20 cellular contexts compared by ENCODE assay signal in the genomic region with DNA sequence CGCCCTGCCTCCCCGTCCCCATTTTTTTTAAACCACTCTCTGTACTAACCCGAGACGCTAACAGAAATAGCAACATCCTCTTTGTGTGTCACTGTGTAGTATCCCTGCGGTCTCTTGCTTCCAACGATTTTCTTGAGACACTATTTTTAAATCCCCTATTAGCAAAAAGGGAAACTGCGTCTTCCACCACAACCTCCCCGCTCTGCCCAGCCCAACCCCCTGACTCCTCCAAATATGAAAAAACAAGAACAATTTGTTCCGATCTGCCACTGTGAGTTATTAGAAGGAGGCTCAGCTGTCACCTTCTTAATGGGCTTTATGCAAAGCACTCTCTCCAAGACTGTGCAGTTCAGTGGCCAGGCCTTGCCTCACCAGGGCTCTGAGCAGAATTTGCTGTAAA.
A peak's percentile ranks its signal among the peaks of the same experiment; 100 is the strongest.
DNase-seq lines count a peak whose midpoint lies in the region; ATAC-seq, FAIRE-seq and TF ChIP-seq lines count a peak whose summit lies in the region.
"Had no signal": no experiment of that assay in that cellular context is flagged by ENCODE, and none has a peak within 500 bp of the region (broad histone marks: within the 10 kb centered on the region; RNA-seq: fewer than 3 reads in every experiment).

No MANE protein-coding gene starts in this region.

- no peak overlapping the region for H3K4ac ChIP-seq in neuronal stem cell (ENCODE audit: low read length)

- no peak overlapping the region for H2BK15ac ChIP-seq in neuronal stem cell (ENCODE audit: low read length)

- 88% methylated on average over 9 of the region's 9 CpGs for WGBS in HepG2 (ENCODE audit: low lambda C conversion rate)
- no CpG with 5 or more reads among the region's 9 CpGs for WGBS in neuronal stem cell (ENCODE audit: extremely low coverage in 2 of 2, insufficient read length in 2 of 2, insufficient replicate concordance in 1 of 2), 2 donors
- 70 to 78% methylated on average over 9 of the region's 9 CpGs for WGBS in lower leg skin, 2 donors

- no peak for DNase-seq in Right ventricle myocardium inferior (ENCODE audit: missing footprints)
- no peak for DNase-seq in cardiac septum (ENCODE audit: low spot score)
- DNase-seq in SIG-M5 (lab: John Stamatoyannopoulos, UW), result peak; percentile 84
- no peak for DNase-seq in HepG2 (ENCODE audit: low spot score)
- no peak for DNase-seq in neuronal stem cell (ENCODE audit: low spot score)
- DNase-seq in ecto neural progenitor cell (ENCODE audit: low spot score), result no peak
- DNase-seq in lower leg skin (ENCODE audit: low spot score in 2 of 2), result no peak
- DNase-seq: 8988T; activated naive CD8-positive, alpha-beta T cell treated with anti-CD3 and anti-CD28 coated beads, Interleukin-2, amount 10 ng/mL, durations not matched to agents 7 days and 5 days; activated T-cell treated with anti-CD3 and anti-CD28 coated beads, Interleukin-2, amount 50 U/mL, for 1 hour; CD8-positive, alpha-beta T cell; GF-D8; GM23248; mucosa of descending colon; NCI-H1436; T-cell; thyroid gland had no signal

- no peak overlapping the region for H2BK12ac ChIP-seq in neuronal stem cell (ENCODE audit: low read length)

- H3K27me3 ChIP-seq in HepG2 (ENCODE audit: control insufficient read depth in 1 of 2, insufficient read depth in 2 of 2, low read length in 2 of 2) (peaks cover 1 to 30% of the 10 kb centered on the region in 2 experiments; a peak in 3 of 5 replicates), neuronal stem cell (ENCODE audit: control insufficient read depth in 3 of 3, insufficient read depth in 3 of 3, low read depth in 1 of 3, low read length in 3 of 3) (peaks cover 0 to 4% (median 0%) of the 10 kb centered on the region in 3 experiments)
- H3K27me3 ChIP-seq: cardiac muscle cell, thyroid gland had no signal

- H3K14ac ChIP-seq in neuronal stem cell (ENCODE audit: low read length), result no peak overlapping the region

- H3K4me3 ChIP-seq in HepG2 (replicated peaks in 1 of 3; ENCODE audit: insufficient read depth in 1 of 3, low read depth in 2 of 3, low read length in 3 of 3) (no peak overlapping the region), neuronal stem cell (ENCODE audit: low read length in 2 of 2) (no peak overlapping the region), lower leg skin (ENCODE audit: low read depth, poor library complexity, severe bottlenecking) (no peak overlapping the region)
- H3K4me3 ChIP-seq: cardiac muscle cell, GM23248, mucosa of descending colon, thyroid gland had no signal

- POLR2A ChIA-PET in HepG2 (lab: Yijun Ruan, JAX), result interaction anchor here (2.6 kb wide), 1 partner anchor 27 kb away, joined by 10 read pairs; no protein-coding TSS in a partner anchor

- no peak overlapping the region for H2BK5ac ChIP-seq in neuronal stem cell (ENCODE audit: low read length)

- no peak overlapping the region for H2BK120ac ChIP-seq in neuronal stem cell (ENCODE audit: low read depth, low read length)

- H3K4me2 ChIP-seq in HepG2 (ENCODE audit: low read depth, low read length) (peak overlapping the region; percentile 66), neuronal stem cell (ENCODE audit: insufficient read depth, low read length, poor library complexity, severe bottlenecking) (no peak overlapping the region)

- FAIRE-seq in HepG2 (lab: Jason Lieb, UNC), result no peak

- no peak overlapping the region for H3K18ac ChIP-seq in neuronal stem cell (ENCODE audit: low read length)

- TF ChIP-seq RAD21 in HepG2 (CRISPR knock-in tag; IDR thresholded peaks at IDR 0.05), result no peak

- H3K36me3 ChIP-seq in HepG2 (replicated peaks in 1 of 2; ENCODE audit: control insufficient read depth in 1 of 2, insufficient read depth in 2 of 2, low read length in 2 of 2) (no peaks in the 10 kb centered on the region), neuronal stem cell (replicated peaks in 1 of 2; ENCODE audit: control insufficient read depth in 2 of 2, insufficient read depth in 2 of 2, low read length in 2 of 2) (no peaks in the 10 kb centered on the region)
- H3K36me3 ChIP-seq: cardiac muscle cell, thyroid gland had no signal

- no peak overlapping the region for H2AFZ ChIP-seq in HepG2 (ENCODE audit: low read length)
- no peak overlapping the region for H2AFZ ChIP-seq in neuronal stem cell (ENCODE audit: low read length)
- H2AFZ ChIP-seq: GM23248, parathyroid adenoma had no signal

- no peaks in the 10 kb centered on the region for H3K79me1 ChIP-seq in neuronal stem cell (ENCODE audit: low read depth, low read length)

- peaks cover 52% of the 10 kb centered on the region for H3K4me1 ChIP-seq in HepG2 (ENCODE audit: insufficient read depth, low read length)
- no peaks in the 10 kb centered on the region for H3K4me1 ChIP-seq in neuronal stem cell (ENCODE audit: control insufficient read depth in 2 of 2, insufficient read depth in 1 of 2, low read depth in 1 of 2, low read length in 2 of 2)
- H3K4me1 ChIP-seq: parathyroid adenoma, thyroid gland had no signal

- H4K8ac ChIP-seq in neuronal stem cell (ENCODE audit: low read depth, low read length), result no peak overlapping the region

- no TSS peak for BruUV-seq in HepG2 (replicated peaks; lab: Mats Ljungman, UMichigan)

- H3K27ac ChIP-seq in HepG2 (ENCODE audit: extremely low read length, insufficient read depth, low read length), result no peak overlapping the region
- no peak overlapping the region for H3K27ac ChIP-seq in neuronal stem cell (replicated peaks; ENCODE audit: low read length)
- H3K27ac ChIP-seq: cardiac muscle cell, GM23248, parathyroid adenoma, thyroid gland had no signal

- CTCF ChIA-PET in HepG2 (lab: Yijun Ruan, JAX; ENCODE audit: low intra/inter-chr PET ratio, low total read pairs), result no interaction called here

- H2AK5ac ChIP-seq in neuronal stem cell (ENCODE audit: low read depth, low read length), result no peak overlapping the region

- H3K23ac ChIP-seq in neuronal stem cell (ENCODE audit: low read depth, low read length, poor library complexity), result no peak overlapping the region

- TF ChIP-seq EP300 in HepG2 (IDR thresholded peaks at IDR 0.05; ENCODE audit: low read depth in 2 of 2, low read length in 2 of 2) (no peak), HepG2 (CRISPR knock-in tag; IDR thresholded peaks at IDR 0.05; ENCODE audit: borderline replicate concordance) (no peak)

- in situ Hi-C loops in HepG2 (cut with HindIII; ENCODE audit: extremely low pct_ligation_motif_present, low pct_unique_long_range_greater_than_20kb), result no loop called here

- H3K9me3 ChIP-seq in HepG2 (ENCODE audit: low read length) (no peaks in the 10 kb centered on the region), neuronal stem cell (replicated peaks in 1 of 2; ENCODE audit: control insufficient read depth in 2 of 2, insufficient read depth in 1 of 2, low read depth in 1 of 2, low read length in 2 of 2) (no peaks in the 10 kb centered on the region)
- H3K9me3 ChIP-seq: mucosa of descending colon, thyroid gland had no signal

- TF ChIP-seq POLR2A in HepG2 (IDR thresholded peaks at IDR 0.05; ENCODE audit: insufficient read depth in 1 of 2, low read depth in 2 of 2, low read length in 2 of 2), result no peak
- no peak for TF ChIP-seq POLR2A in lower leg skin (IDR thresholded peaks at IDR 0.05)

- no peaks in the 10 kb centered on the region for H4K20me1 ChIP-seq in HepG2 (ENCODE audit: insufficient read depth, low read length)

- H4K91ac ChIP-seq in neuronal stem cell (ENCODE audit: low read depth, low read length, poor library complexity), result no peak overlapping the region

- ATAC-seq in Right ventricle myocardium inferior (peak; percentile 50), HepG2 (peak; percentile 27), HG02798 (IDR thresholded peaks at IDR 0.05; ENCODE audit: poor library complexity, unreplicated experiment) (no peak)
- ATAC-seq: CD8-positive, alpha-beta T cell; mucosa of descending colon; T-cell had no signal

- no peaks in the 10 kb centered on the region for H3K79me2 ChIP-seq in HepG2 (ENCODE audit: insufficient read depth, low read length)
- H3K79me2 ChIP-seq: parathyroid adenoma had no signal

- no peak overlapping the region for H3K9ac ChIP-seq in HepG2 (ENCODE audit: insufficient read depth, low read depth, low read length)
- no peak overlapping the region for H3K9ac ChIP-seq in neuronal stem cell (ENCODE audit: low read depth, low read length, poor library complexity)
- H3K9ac ChIP-seq: GM23248, parathyroid adenoma had no signal

- TF ChIP-seq CTCF in HepG2 (CRISPR knock-in tag; IDR thresholded peaks at IDR 0.05) (no peak), lower leg skin (IDR thresholded peaks at IDR 0.05) (no peak)

- intact Hi-C loops in Right ventricle myocardium inferior (cut with DNase I), result no loop called here
- intact Hi-C loops in cardiac septum (cut with DNase I), result no loop called here
- intact Hi-C loops in HepG2 (cut with micrococcal nuclease; ENCODE audit: unreplicated experiment), result no loop called here
- intact Hi-C loops in lower leg skin (cut with DNase I; ENCODE audit: low total_unique reads), result no loop called here

TF ChIP-seq in HepG2, 621 proteins besides CTCF, POLR2A, EP300 and RAD21:
- TF ChIP-seq ZNF296 (CRISPR knock-in tag; conservative IDR thresholded peaks at IDR 0.05), result no peak
- 0 out of 2 replicates have a peak, but pooled peaks have one; percentile 3 for TF ChIP-seq ZSCAN29 (CRISPR knock-in tag; conservative IDR thresholded peaks at IDR 0.05)
- no peak for TF ChIP-seq SKI (IDR thresholded peaks at IDR 0.05; ENCODE audit: partially characterized antibody)
- TF ChIP-seq ZNF775 (CRISPR knock-in tag; IDR thresholded peaks at IDR 0.05; ENCODE audit: borderline replicate concordance), result 0 out of 2 replicates have a peak, but pooled peaks have one; percentile 23
- TF ChIP-seq ZNF18 (CRISPR knock-in tag; IDR thresholded peaks at IDR 0.05; ENCODE audit: insufficient replicate concordance), result peak; percentile 58
